ENCODE assay signal across 8 cellular contexts in the genomic region with DNA sequence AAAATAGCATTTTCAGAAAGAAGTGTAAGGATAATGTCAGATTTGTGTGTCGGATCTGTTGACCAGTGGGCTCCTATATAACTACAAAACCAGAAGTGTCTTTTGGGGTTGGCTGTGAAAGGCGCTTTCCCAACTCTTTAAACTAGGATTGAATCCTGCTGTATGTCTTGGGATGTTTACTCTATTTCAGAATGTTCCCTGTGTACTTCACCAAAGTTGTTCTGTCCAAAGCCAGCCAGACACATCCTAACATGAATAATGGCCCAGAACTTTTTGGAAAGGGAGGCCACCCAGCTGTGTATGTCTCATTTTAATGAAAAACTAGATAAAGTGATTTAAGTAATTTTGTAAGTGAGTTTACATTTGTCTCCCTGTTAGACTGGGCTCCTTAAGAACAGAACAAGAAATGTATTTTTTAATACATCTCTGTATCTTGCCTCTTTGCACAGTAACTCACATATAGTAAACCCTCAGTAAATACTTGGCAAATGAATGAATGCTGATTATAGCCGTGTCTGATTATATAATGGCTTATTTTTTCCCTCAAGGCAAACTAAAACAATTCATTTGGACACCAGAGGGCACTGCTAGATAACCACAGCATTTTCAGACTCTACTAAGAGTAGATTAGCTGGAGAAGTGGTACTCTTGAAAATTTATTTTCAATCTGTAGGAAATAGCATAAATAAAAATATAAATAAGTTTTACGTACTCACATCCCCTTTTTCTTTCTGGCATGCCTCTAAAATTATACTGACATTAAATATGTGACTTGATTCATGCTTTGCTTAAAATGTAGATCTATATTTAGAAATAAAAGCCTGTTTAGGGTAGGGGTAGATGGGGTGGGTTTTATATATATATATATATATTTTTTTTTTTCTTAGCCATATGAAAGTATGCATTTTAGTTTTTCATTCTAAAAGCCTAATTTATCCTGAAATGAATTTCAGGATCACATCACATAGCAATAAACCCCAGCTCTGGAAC. TPM values are rescaled to one million over a fixed set of nuclear protein-coding genes. Genes with fewer than 3 reads are reported as not detected.
DNase-seq lines count a peak whose midpoint lies in the region; ATAC-seq, FAIRE-seq and TF ChIP-seq lines count a peak whose summit lies in the region.

No MANE protein-coding gene starts in this region.

- H3K4me3 ChIP-seq in GM12878, result no peak overlapping the region

- 44% methylated on average over 4 of the region's 4 CpGs for WGBS in GM12878 (ENCODE audit: insufficient coverage, insufficient replicate concordance, low lambda C conversion rate, missing lambda C conversion rate)

- CTCF ChIA-PET in GM12878 (lab: Yijun Ruan, JAX), result interaction anchor here (0.6 to 3.2 kb wide), 16 partner anchors 9 to 674 kb away, joined by 3 to 82 read pairs (median 4); no protein-coding TSS in a partner anchor

- H3K9ac ChIP-seq in GM12878 (ENCODE audit: control insufficient read depth, insufficient read depth, low read length), result no peak overlapping the region

- no peaks in the 10 kb centered on the region for H3K4me1 ChIP-seq in GM12878 (ENCODE audit: control insufficient read depth, insufficient read depth, low read length)

- ATAC-seq in HG02973 (IDR thresholded peaks at IDR 0.05; ENCODE audit: unreplicated experiment), result peak; percentile 56
- ATAC-seq in GM12878, result peak; percentile 91

- TF ChIP-seq POLR2A in GM12878 (IDR thresholded peaks at IDR 0.05; ENCODE audit: low read depth, low read length), result no peak

- no peak overlapping the region for H2AFZ ChIP-seq in GM12878 (ENCODE audit: control insufficient read depth, low read depth, low read length)

- SMC1A ChIA-PET in GM12878 (lab: Charles Lee; ENCODE audit: uncharacterized antibody, unreplicated experiment), result interaction anchor here (0.7 to 4.5 kb wide), 13 partner anchors 10 to 589 kb away, joined by 3 to 57 read pairs (median 4); no protein-coding TSS in a partner anchor

- BruUV-seq in GM12878 (replicated peaks; lab: Mats Ljungman, UMichigan), result no TSS peak

- peak; percentile 52 to 74 (median 62) for TF ChIP-seq CTCF in GM12878 (IDR thresholded peaks at IDR 0.05 in 2 of 3, conservative IDR thresholded peaks at IDR 0.05 in 1 of 3; ENCODE audit: control insufficient read depth in 2 of 3, extremely low read depth in 1 of 3, insufficient read depth in 1 of 3, low read depth in 3 of 3, low read length in 3 of 3)

- in situ Hi-C loops in GM12878 (cut with MboI), result loop anchor here (5.0 kb wide), 1 partner anchor 147 kb away; no protein-coding TSS in a partner anchor

- H3K79me2 ChIP-seq in GM12878 (ENCODE audit: control insufficient read depth, insufficient read depth, low read length), result no peaks in the 10 kb centered on the region

- H3K27me3 ChIP-seq in GM12878 (replicated peaks in 1 of 2; ENCODE audit: control insufficient read depth in 2 of 2, insufficient read depth in 2 of 2, low read length in 1 of 2), result no peaks in the 10 kb centered on the region

- intact Hi-C loops in GM12878 (cut with micrococcal nuclease; ENCODE audit: unreplicated experiment), result loop anchor here (1.0 to 5.0 kb wide), 4 partner anchors 147 to 907 kb away; no protein-coding TSS in a partner anchor

- H3K36me3 ChIP-seq in GM12878 (ENCODE audit: control insufficient read depth in 2 of 2, insufficient read depth in 2 of 2, low read length in 1 of 2), result peaks cover 0 to 3% of the 10 kb centered on the region in 2 experiments; a peak in 3 of 4 replicates

- no peak for FAIRE-seq in GM12878 (lab: Jason Lieb, UNC)

- RAD21 ChIA-PET in GM12878 (lab: Charles Lee; ENCODE audit: unreplicated experiment), result interaction anchor here (0.6 to 2.8 kb wide), 8 partner anchors 146 to 616 kb away, joined by 3 to 22 read pairs (median 3); no protein-coding TSS in a partner anchor

- TF ChIP-seq RAD21 in GM12878 (IDR thresholded peaks at IDR 0.05; ENCODE audit: insufficient read depth, low read depth, low read length), result peak; percentile 96

- H4K20me1 ChIP-seq in GM12878 (ENCODE audit: control insufficient read depth, insufficient read depth), result no peaks in the 10 kb centered on the region

- no peak overlapping the region for H3K4me2 ChIP-seq in GM12878 (ENCODE audit: control insufficient read depth, insufficient read depth)

- H3K27ac ChIP-seq in GM12878 (ENCODE audit: control insufficient read depth, insufficient read depth) (no peak overlapping the region), substantia nigra (ENCODE audit: low read depth, low read length, poor library complexity, severe bottlenecking) (peak overlapping the region; percentile 13)

- 0 out of 4 replicates have a peak, but pooled peaks of 1 of the 2 experiments have one; percentile 12 for TF ChIP-seq EP300 in GM12878 (IDR thresholded peaks at IDR 0.05; ENCODE audit: borderline replicate concordance in 1 of 2, control insufficient read depth in 1 of 2, low read depth in 2 of 2, low read length in 2 of 2)

- POLR2A ChIA-PET in GM12878 (lab: Charles Lee), result no interaction called here

- DNase-seq in EH (ENCODE audit: low read depth), result peak; percentile 74
- DNase-seq in NCI-H510A (lab: John Stamatoyannopoulos, UW), result peak; percentile 9
- DNase-seq in GM12878 (ENCODE audit: low read depth, low spot score), result no peak
- peak; percentile 96 for DNase-seq in inferior parietal cortex (ENCODE audit: extremely low spot score)
- peak in 18 of 49 donors; percentile 1 to 61 (median 12) for DNase-seq in substantia nigra (lab: John Stamatoyannopoulos, UW)
- no peak for DNase-seq in activated CD4-positive, CD25-positive, alpha-beta regulatory T cell treated with anti-CD3 and anti-CD28 coated beads, Interleukin-2, amount 50 U/mL, for 72 hours
- no peak for DNase-seq in NK-92 treated with Interleukin-12 subunit alpha and Interleukin-12 subunit beta, amount 100 ng/mL, for 24 hours (lab: John Stamatoyannopoulos, UW)

- no peaks in the 10 kb centered on the region for H3K9me3 ChIP-seq in GM12878 (replicated peaks; ENCODE audit: control insufficient read depth, insufficient read depth, low read length)

TF ChIP-seq in GM12878, 131 proteins besides CTCF, POLR2A, EP300 and RAD21 (continues in another document):
- TF ChIP-seq RUNX3 (IDR thresholded peaks at IDR 0.05; ENCODE audit: low read length) (peak; percentile 50; the same call in 1 of the 2 replicates), FOXM1 (IDR thresholded peaks at IDR 0.05; ENCODE audit: low read depth, low read length) (0 out of 2 replicates have a peak, but pooled peaks have one; percentile 20), ZNF24 (IDR thresholded peaks at IDR 0.05) (0 out of 2 replicates have a peak, but pooled peaks have one; percentile 8), SMC3 (IDR thresholded peaks at IDR 0.05; ENCODE audit: borderline replicate concordance, low read length) (peak; percentile 89), ZNF274 (IDR thresholded peaks at IDR 0.05; ENCODE audit: insufficient read depth, insufficient read length) (no peak)
- TF ChIP-seq, protein P1, sequence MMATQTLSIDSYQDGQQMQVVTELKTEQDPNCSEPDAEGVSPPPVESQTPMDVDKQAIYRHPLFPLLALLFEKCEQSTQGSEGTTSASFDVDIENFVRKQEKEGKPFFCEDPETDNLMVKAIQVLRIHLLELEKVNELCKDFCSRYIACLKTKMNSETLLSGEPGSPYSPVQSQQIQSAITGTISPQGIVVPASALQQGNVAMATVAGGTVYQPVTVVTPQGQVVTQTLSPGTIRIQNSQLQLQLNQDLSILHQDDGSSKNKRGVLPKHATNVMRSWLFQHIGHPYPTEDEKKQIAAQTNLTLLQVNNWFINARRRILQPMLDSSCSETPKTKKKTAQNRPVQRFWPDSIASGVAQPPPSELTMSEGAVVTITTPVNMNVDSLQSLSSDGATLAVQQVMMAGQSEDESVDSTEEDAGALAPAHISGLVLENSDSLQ (IDR thresholded peaks at IDR 0.05), result no peak

RNA-seq across cellular contexts. Expression of a gene that starts 23.8 kb away (rescaled TPM):
- 59.5 and 62.3 TPM in 2 replicates for total RNA-seq in GM12878 (2013; cell fraction: nucleolus; rRNA removed)
- total RNA-seq in GM12878 (2014; rRNA removed) (80.9 and 90.9 TPM in 2 replicates), GM12878 (2014; rRNA removed; fragmentation: Illumina TruSeq; extraction: Trizol) (69.8 and 70.3 TPM in 2 replicates), GM12878 (2021) (51.0 and 53.2 TPM in 2 replicates)
- polyA plus RNA-seq in GM12878 (2011; ENCODE audit: low read depth), result 11.1 TPM
- polyA plus RNA-seq in GM12878 (2011; rRNA removed) (70.6 and 93.5 TPM in 2 replicates), GM12878 (2014; fragmentation: Illumina TruSeq; extraction: Trizol) (71.3 and 95.7 TPM in 2 replicates), GM12878 (2014; fragmentation: Nextera tagmentation; extraction: Ambion mirVana) (10 to 100 TPM; 21.1 to 35.1 TPM), GM12878 (2014; rRNA removed) (56.9 and 59.2 TPM in 2 replicates), GM12878 (2016; fragmentation: Nextera tagmentation; extraction: Ambion mirVana) (100 to 1,000 TPM; 132 to 136 TPM)
- 35.9 and 42.2 TPM in 2 replicates for polyA plus RNA-seq in GM12878 (2011; cell fraction: cytosol; rRNA removed)
- polyA plus RNA-seq in GM12878 (2011; cell fraction: nucleus; rRNA removed), result 35.8 and 39.3 TPM in 2 replicates
- polyA plus RNA-seq in GM12878 (2012), result 15.6 and 19.6 TPM in 2 replicates
- 36.0 and 50.2 TPM in 2 replicates for polyA minus RNA-seq in GM12878 (2011; rRNA and poly(A)+ RNA removed)
- 20.4 and 23.7 TPM in 2 replicates for polyA minus RNA-seq in GM12878 (2011; cell fraction: cytosol; rRNA and poly(A)+ RNA removed)
- 40.5 and 60.3 TPM in 2 replicates for polyA minus RNA-seq in GM12878 (2011; cell fraction: nucleus; rRNA and poly(A)+ RNA removed)

RNA-seq across cellular contexts. Expression of a gene that starts 37.8 kb away (rescaled TPM):
- 2.6 and 2.9 TPM in 2 replicates for total RNA-seq in GM12878 (2013; cell fraction: nucleolus; rRNA removed)
- 0.96 and 1.1 TPM in 2 replicates for total RNA-seq in GM12878 (2014; rRNA removed)
- 0.81 and 1.1 TPM in 2 replicates for total RNA-seq in GM12878 (2014; rRNA removed; fragmentation: Illumina TruSeq; extraction: Trizol)
- total RNA-seq in GM12878 (2021), result 1.5 TPM in 2 replicates
- not detected for polyA plus RNA-seq in GM12878 (2011; ENCODE audit: low read depth)
- 0.24 and 0.31 TPM in 2 replicates for polyA plus RNA-seq in GM12878 (2011; rRNA removed)
- 0.27 and 0.39 TPM in 2 replicates for polyA plus RNA-seq in GM12878 (2011; cell fraction: cytosol; rRNA removed)
- 0.75 and 1.9 TPM in 2 replicates for polyA plus RNA-seq in GM12878 (2011; cell fraction: nucleus; rRNA removed)
- 0.08 TPM in 1 of 2 replicates, not detected in the other for polyA plus RNA-seq in GM12878 (2012)
- 1.4 and 2.1 TPM in 2 replicates for polyA plus RNA-seq in GM12878 (2014; fragmentation: Illumina TruSeq; extraction: Trizol)
- polyA plus RNA-seq in GM12878 (2014; fragmentation: Nextera tagmentation; extraction: Ambion mirVana), result under 1 TPM; 0.45 to 0.75 TPM
- polyA plus RNA-seq in GM12878 (2014; rRNA removed), result 0.62 and 0.83 TPM in 2 replicates
- polyA plus RNA-seq in GM12878 (2016; fragmentation: Nextera tagmentation; extraction: Ambion mirVana), result under 1 TPM; 0.62 to 0.82 TPM
- polyA minus RNA-seq in GM12878 (2011; rRNA and poly(A)+ RNA removed), result 0.15 and 0.59 TPM in 2 replicates
- polyA minus RNA-seq in GM12878 (2011; cell fraction: cytosol; rRNA and poly(A)+ RNA removed), result not detected in 2 replicates
- 0.48 and 0.86 TPM in 2 replicates for polyA minus RNA-seq in GM12878 (2011; cell fraction: nucleus; rRNA and poly(A)+ RNA removed)

Comparison
In these comparisons a context has a peak if more than half of its experiments do, and no peak if none do; other contexts are left out.
1. DNase-seq: peak in EH (single experiment), NCI-H510A (single experiment) and inferior parietal cortex (single experiment); none in GM12878 (single experiment), activated CD4-positive, CD25-positive, alpha-beta regulatory T cell treated with anti-CD3 and anti-CD28 coated beads, Interleukin-2, amount 50 U/mL, for 72 hours (single experiment) and NK-92 treated with Interleukin-12 subunit alpha and Interleukin-12 subunit beta, amount 100 ng/mL, for 24 hours (single experiment).